In the genomic region with DNA sequence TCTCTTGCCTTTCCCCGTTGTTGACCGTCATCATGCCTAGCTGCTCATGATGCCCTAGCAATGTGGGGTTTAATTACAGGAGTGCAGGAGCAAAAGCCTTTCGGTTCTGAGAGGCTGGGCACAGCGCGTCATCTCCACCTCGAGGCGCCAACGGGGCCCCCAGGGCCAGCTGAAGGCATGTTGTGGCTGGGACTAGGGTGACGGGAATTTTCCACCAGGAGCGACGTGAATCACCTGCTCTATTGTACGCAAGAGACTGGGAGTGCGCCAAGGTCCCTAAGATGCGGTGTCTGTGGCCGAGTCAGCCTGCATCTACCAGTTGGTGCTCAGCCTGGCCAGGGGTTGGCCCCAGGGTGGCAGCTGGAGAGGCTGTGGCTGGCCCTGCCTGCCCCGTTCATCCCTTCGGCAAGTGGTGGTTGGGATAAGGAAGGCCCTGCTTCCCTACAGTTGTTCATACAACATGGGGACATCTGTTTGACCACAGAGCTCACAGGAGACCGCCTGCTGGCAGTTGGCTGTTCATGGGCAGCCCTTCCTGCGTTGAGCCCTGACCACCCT, we compare ENCODE assay signal across 24 cellular contexts.
DNase-seq lines count a peak whose midpoint lies in the region; ATAC-seq, FAIRE-seq and TF ChIP-seq lines count a peak whose summit lies in the region.
"Had no signal": no experiment of that assay in that cellular context is flagged by ENCODE, and none has a peak within 500 bp of the region (broad histone marks: within the 10 kb centered on the region; RNA-seq: fewer than 3 reads in every experiment).

No MANE protein-coding gene starts in this region.

- intact Hi-C loops in activated CD8-positive, alpha-beta T cell treated with anti-CD3 and anti-CD28 coated beads for 36 hours (cut with micrococcal nuclease) = no loop called here

- no peak for FAIRE-seq in RCC 7860 (lab: Jason Lieb, UNC)
- FAIRE-seq: A204.1, D721Med, G401.6, HTR-8/SVneo had no signal

- H3K36me3 ChIP-seq in BLaER1 = no peaks in the 10 kb centered on the region; the same call in 1 of the 2 replicates
- H3K36me3 ChIP-seq: BE2C had no signal

- no peak overlapping the region for H3K27ac Mint-ChIP-seq in activated CD8-positive, alpha-beta T cell treated with anti-CD3 and anti-CD28 coated beads for 36 hours
- H3K27ac Mint-ChIP-seq: CD4-positive, alpha-beta memory T cell; T-helper 2 cell treated with Interferon-gamma antibody and Interleukin-4, amounts not matched to agents 5 μg/mL and 100 μg/mL, for 36 hours had no signal

- CTCF ChIA-PET in activated CD8-positive, alpha-beta T cell treated with anti-CD3 and anti-CD28 coated beads for 36 hours (lab: Charles Lee) = no interaction called here

- H3K4me1 ChIP-seq in BLaER1 = peaks cover 49% of the 10 kb centered on the region
- H3K4me1 ChIP-seq: BE2C had no signal

- no peaks in the 10 kb centered on the region for H3K36me3 Mint-ChIP-seq in activated CD8-positive, alpha-beta T cell treated with anti-CD3 and anti-CD28 coated beads for 36 hours (ENCODE audit: low read depth)
- H3K36me3 Mint-ChIP-seq: CD4-positive, alpha-beta memory T cell had no signal

- TF ChIP-seq CTCF in activated CD8-positive, alpha-beta T cell treated with anti-CD3 and anti-CD28 coated beads for 36 hours (IDR thresholded peaks at IDR 0.05) = no peak

- no peak for ATAC-seq in activated CD8-positive, alpha-beta T cell treated with anti-CD3 and anti-CD28 coated beads for 36 hours
- ATAC-seq: PC-3 had no signal

- H3K9me3 Mint-ChIP-seq in activated CD8-positive, alpha-beta T cell treated with anti-CD3 and anti-CD28 coated beads for 36 hours = no peaks in the 10 kb centered on the region
- H3K9me3 Mint-ChIP-seq: T-helper 2 cell treated with Interferon-gamma antibody and Interleukin-4, amounts not matched to agents 5 μg/mL and 100 μg/mL, for 36 hours had no signal

- H3K27ac ChIP-seq in BLaER1 = peak overlapping the region; percentile 18; the same call in 1 of the 2 replicates
- H3K27ac ChIP-seq: SK-N-MC had no signal

- H3K4me1 Mint-ChIP-seq in activated CD8-positive, alpha-beta T cell treated with anti-CD3 and anti-CD28 coated beads for 36 hours (ENCODE audit: low read depth) = no peaks in the 10 kb centered on the region
- H3K4me1 Mint-ChIP-seq: CD4-positive, alpha-beta memory T cell had no signal

- no peaks in the 10 kb centered on the region for H3K27me3 Mint-ChIP-seq in activated CD8-positive, alpha-beta T cell treated with anti-CD3 and anti-CD28 coated beads for 36 hours
- H3K27me3 Mint-ChIP-seq: CD4-positive, alpha-beta memory T cell had no signal

- H4K20me1 ChIP-seq in BLaER1 = peaks cover 25% of the 10 kb centered on the region; the same call in 1 of the 2 replicates

- 0 out of 2 replicates have a peak overlapping the region, but pooled peaks have one; percentile 19 for H3K9ac ChIP-seq in BLaER1

- H3K4me3 ChIP-seq in BLaER1 = no peak overlapping the region
- H3K4me3 ChIP-seq: SK-N-MC had no signal

- H3K27me3 ChIP-seq in BLaER1 = no peaks in the 10 kb centered on the region
- H3K27me3 ChIP-seq: BE2C had no signal

- H3K4me2 ChIP-seq in BLaER1 = peak overlapping the region; percentile 43

- H3K4me3 Mint-ChIP-seq in activated CD8-positive, alpha-beta T cell treated with anti-CD3 and anti-CD28 coated beads for 36 hours = no peak overlapping the region
- H3K4me3 Mint-ChIP-seq: CD4-positive, alpha-beta memory T cell; H9; T-helper 2 cell treated with Interferon-gamma antibody and Interleukin-4, amounts not matched to agents 5 μg/mL and 100 μg/mL, for 36 hours had no signal

- no peaks in the 10 kb centered on the region for H3K9me3 ChIP-seq in BLaER1

- POLR2A ChIA-PET in activated CD8-positive, alpha-beta T cell treated with anti-CD3 and anti-CD28 coated beads for 36 hours (lab: Charles Lee) = no interaction called here

- DNase-seq in NCI-H2029 (lab: John Stamatoyannopoulos, UW) (peak; percentile 57), NCI-H2029 treated with DMSO at 0.1 percent for 48 hours (lab: John Stamatoyannopoulos, UW) (no peak), NCI-H510A (lab: John Stamatoyannopoulos, UW) (peak; percentile 48), SW480 (ENCODE audit: low spot score) (peak; percentile 35), RCC 7860 (ENCODE audit: low spot score) (no peak), RPMI8226 (no peak)
- DNase-seq in activated CD8-positive, alpha-beta T cell treated with anti-CD3 and anti-CD28 coated beads for 36 hours = no peak
- DNase-seq: BE2C; CD4-positive, alpha-beta memory T cell; DND-41; H9; IMR-90; NCI-H1436 treated with DMSO at 0.1 percent for 48 hours; NCI-H2081 treated with DMSO at 0.1 percent for 48 hours; NCI-H345; NCI-H82; PC-3 had no signal

Comparison
In these comparisons a context has a peak if more than half of its experiments do, and no peak if none do; other contexts are left out.
1. DNase-seq: peak in NCI-H2029 (single experiment), NCI-H510A (single experiment) and SW480 (single experiment); none in NCI-H2029 treated with DMSO at 0.1 percent for 48 hours (single experiment), RCC 7860 (single experiment), activated CD8-positive, alpha-beta T cell treated with anti-CD3 and anti-CD28 coated beads for 36 hours (single experiment) and RPMI8226 (single experiment).